8 cellular contexts compared by ENCODE assay signal in the genomic region with DNA sequence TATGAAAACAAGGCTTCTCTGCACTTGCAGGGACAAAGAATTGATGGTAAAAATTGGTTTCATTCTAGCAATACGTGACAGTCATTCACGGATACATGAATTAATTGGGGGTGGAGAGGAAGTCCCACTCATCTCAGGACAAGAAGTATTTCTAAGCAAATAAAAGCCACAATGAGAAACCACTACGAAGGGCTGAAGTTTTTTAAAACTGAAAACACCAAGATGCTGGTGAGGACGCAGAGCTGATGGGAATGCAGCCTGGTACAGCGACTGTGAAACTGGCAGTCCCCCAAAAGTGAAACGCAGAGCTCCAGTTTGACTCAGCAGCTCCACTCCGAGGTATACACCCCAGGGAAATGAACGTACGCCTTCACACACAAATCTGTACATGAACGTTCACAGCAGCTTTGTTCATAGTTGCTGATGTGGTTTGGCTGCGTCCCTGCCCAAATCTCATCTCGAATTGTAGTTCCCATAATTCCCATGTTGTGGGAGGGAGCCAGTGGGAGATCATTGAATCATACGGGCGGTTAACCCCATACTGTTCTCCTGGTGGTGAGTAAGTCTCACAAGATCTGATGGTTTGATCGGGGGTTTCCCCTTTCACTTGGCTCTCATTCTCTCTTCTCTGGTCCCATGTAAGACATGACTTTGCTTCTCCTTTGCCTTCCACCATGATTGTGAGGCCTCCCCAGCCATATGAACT.
DNase-seq lines count a peak whose midpoint lies in the region; ATAC-seq, FAIRE-seq and TF ChIP-seq lines count a peak whose summit lies in the region.

No MANE protein-coding gene starts in this region.

- FAIRE-seq in HepG2 (lab: Jason Lieb, UNC): no peak

- H3K36me3 ChIP-seq in OCI-LY7 (ENCODE audit: insufficient read depth, low read length) (no peaks in the 10 kb centered on the region), HepG2 (replicated peaks in 1 of 2; ENCODE audit: control insufficient read depth in 1 of 2, insufficient read depth in 2 of 2, low read length in 2 of 2) (no peaks in the 10 kb centered on the region), prostate gland (no peaks in the 10 kb centered on the region), hepatocyte (replicated peaks; ENCODE audit: insufficient read depth, low read depth) (no peaks in the 10 kb centered on the region)

- H2AFZ ChIP-seq in OCI-LY7 (ENCODE audit: low read length): peak overlapping the region; percentile 20; the same call in 1 of the 2 replicates
- H2AFZ ChIP-seq in HepG2 (ENCODE audit: low read length): no peak overlapping the region
- H2AFZ ChIP-seq in hepatocyte: no peak overlapping the region

- H3K27me3 ChIP-seq in HepG2 (ENCODE audit: control insufficient read depth in 1 of 2, insufficient read depth in 2 of 2, low read length in 2 of 2): no peaks in the 10 kb centered on the region
- H3K27me3 ChIP-seq in prostate gland (replicated peaks; ENCODE audit: insufficient read depth): no peaks in the 10 kb centered on the region
- H3K27me3 ChIP-seq in hepatocyte: no peaks in the 10 kb centered on the region

- BruUV-seq in OCI-LY7 (replicated peaks; lab: Mats Ljungman, UMichigan): no TSS peak
- no TSS peak for BruUV-seq in HepG2 (replicated peaks; lab: Mats Ljungman, UMichigan)

- H3K4me1 ChIP-seq in OCI-LY7 (ENCODE audit: insufficient read depth, low read length, poor library complexity, severe bottlenecking) (peaks cover 47% of the 10 kb centered on the region), HepG2 (ENCODE audit: insufficient read depth, low read length) (peaks cover 84% of the 10 kb centered on the region), prostate gland (replicated peaks) (peaks cover 4% of the 10 kb centered on the region), hepatocyte (ENCODE audit: insufficient read depth) (peaks cover 7% of the 10 kb centered on the region)

- H3K79me2 ChIP-seq in OCI-LY7 (ENCODE audit: insufficient read depth, low read depth, low read length): no peaks in the 10 kb centered on the region
- no peaks in the 10 kb centered on the region for H3K79me2 ChIP-seq in HepG2 (ENCODE audit: insufficient read depth, low read length)
- H3K79me2 ChIP-seq in hepatocyte: no peaks in the 10 kb centered on the region

- 62% methylated on average over 14 of the region's 15 CpGs for WGBS in HepG2 (ENCODE audit: low lambda C conversion rate)
- WGBS in prostate gland: 28% methylated on average over 15 of the region's 15 CpGs
- 91% methylated on average over 15 of the region's 15 CpGs for WGBS in hepatocyte (ENCODE audit: low lambda C conversion rate, missing lambda C conversion rate)

- DNase-seq in OCI-LY7 (ENCODE audit: low spot score) (peak; percentile 45), amniotic epithelial cell (ENCODE audit: low read depth) (peak; percentile 98), HepG2 (ENCODE audit: low spot score) (no peak), prostate gland (ENCODE audit: low spot score) (no peak), hepatocyte (ENCODE audit: low spot score) (no peak)
- peak; percentile 60 for DNase-seq in stimulated activated CD8-positive, alpha-beta memory T cell treated with anti-CD3 and anti-CD28 coated beads, Interleukin-4, amount 100 ng/mL, for 24 hours (ENCODE audit: low read depth)

- H3K27ac ChIP-seq in OCI-LY7 (ENCODE audit: low read depth, low read length, poor library complexity, severe bottlenecking): no peak overlapping the region
- H3K27ac ChIP-seq in HepG2 (ENCODE audit: extremely low read length, insufficient read depth, low read length): no peak overlapping the region
- peak overlapping the region in 1 of 2 donors; percentile 22 for H3K27ac ChIP-seq in prostate gland
- H3K27ac ChIP-seq in hepatocyte: no peak overlapping the region

- H3K9me3 ChIP-seq in OCI-LY7 (ENCODE audit: low read length) (no peaks in the 10 kb centered on the region), HepG2 (ENCODE audit: low read length) (no peaks in the 10 kb centered on the region), prostate gland (no peaks in the 10 kb centered on the region), hepatocyte (ENCODE audit: low read depth) (no peaks in the 10 kb centered on the region)

- TF ChIP-seq POLR2A in GM18526 (IDR thresholded peaks at IDR 0.05; ENCODE audit: extremely low read depth, insufficient read length) (peak; percentile 24), HepG2 (IDR thresholded peaks at IDR 0.05; ENCODE audit: insufficient read depth in 1 of 2, low read depth in 2 of 2, low read length in 2 of 2) (no peak), prostate gland (IDR thresholded peaks at IDR 0.05) (no peak)

- intact Hi-C loops in OCI-LY7 (cut with micrococcal nuclease; ENCODE audit: unreplicated experiment): loop anchor here (5.0 kb wide), 1 partner anchor 452 kb away; no protein-coding TSS in a partner anchor
- intact Hi-C loops in HepG2 (cut with micrococcal nuclease; ENCODE audit: unreplicated experiment): loop anchor here (5.0 to 10.0 kb wide), 6 partner anchors 48 to 737 kb away; a partner anchor contains a TSS
- intact Hi-C loops in prostate gland (cut with DNase I): loop anchor here (10.0 kb wide), 1 partner anchor 130 kb away; no protein-coding TSS in a partner anchor

- CTCF ChIA-PET in OCI-LY7 (lab: Charles Lee; ENCODE audit: unreplicated experiment) (no interaction called here), HepG2 (lab: Yijun Ruan, JAX; ENCODE audit: low intra/inter-chr PET ratio, low total read pairs) (no interaction called here)

- H3K9ac ChIP-seq in HepG2 (ENCODE audit: insufficient read depth, low read depth, low read length): no peak overlapping the region

- POLR2A ChIA-PET in OCI-LY7 (lab: Charles Lee) (interaction anchor here (0.7 to 1.0 kb wide), 2 partner anchors 12 to 386 kb away, joined by 3 read pairs; no protein-coding TSS in a partner anchor), HepG2 (lab: Yijun Ruan, JAX) (interaction anchor here (0.7 kb wide), 1 partner anchor 88 kb away, joined by 3 read pairs; no protein-coding TSS in a partner anchor)

- peak overlapping the region; percentile 7 for H3K4me3 ChIP-seq in OCI-LY7 (ENCODE audit: low read depth, low read length, poor library complexity, severe bottlenecking)
- peak overlapping the region in 1 of 3 experiments; percentile 11; a peak in 2 of 6 replicates for H3K4me3 ChIP-seq in HepG2 (replicated peaks in 1 of 3; ENCODE audit: insufficient read depth in 1 of 3, low read depth in 2 of 3, low read length in 3 of 3)
- no peak overlapping the region for H3K4me3 ChIP-seq in prostate gland
- no peak overlapping the region for H3K4me3 ChIP-seq in hepatocyte

- H3K9me2 ChIP-seq in OCI-LY7 (ENCODE audit: insufficient read depth, low read length) (no peaks in the 10 kb centered on the region), hepatocyte (replicated peaks; ENCODE audit: insufficient read depth) (no peaks in the 10 kb centered on the region)

- no peak for TF ChIP-seq RAD21 in HepG2 (CRISPR knock-in tag; IDR thresholded peaks at IDR 0.05)

- no peaks in the 10 kb centered on the region for H4K20me1 ChIP-seq in OCI-LY7 (ENCODE audit: insufficient read depth, low read length)
- no peaks in the 10 kb centered on the region for H4K20me1 ChIP-seq in HepG2 (ENCODE audit: insufficient read depth, low read length)
- no peaks in the 10 kb centered on the region for H4K20me1 ChIP-seq in hepatocyte (ENCODE audit: insufficient read depth, poor library complexity, severe bottlenecking)

- ATAC-seq in HG02852 (IDR thresholded peaks at IDR 0.05; ENCODE audit: unreplicated experiment): peak; percentile 77
- no peak for ATAC-seq in HepG2

- TF ChIP-seq EP300 in HepG2 (IDR thresholded peaks at IDR 0.05; ENCODE audit: low read depth in 2 of 2, low read length in 2 of 2) (no peak), HepG2 (CRISPR knock-in tag; IDR thresholded peaks at IDR 0.05; ENCODE audit: borderline replicate concordance) (no peak)

- H3K4me2 ChIP-seq in OCI-LY7 (ENCODE audit: low read length) (peak overlapping the region; percentile 46), HepG2 (ENCODE audit: low read depth, low read length) (peak overlapping the region; percentile 56), hepatocyte (no peak overlapping the region)

- TF ChIP-seq CTCF in OCI-LY7 (conservative IDR thresholded peaks at IDR 0.05; ENCODE audit: low read length) (0 out of 2 replicates have a peak, but pooled peaks have one; percentile 11), HepG2 (CRISPR knock-in tag; IDR thresholded peaks at IDR 0.05) (no peak), prostate gland (IDR thresholded peaks at IDR 0.05) (no peak), hepatocyte (IDR thresholded peaks at IDR 0.05; ENCODE audit: poor library complexity) (no peak)

- in situ Hi-C loops in HepG2 (cut with HindIII; ENCODE audit: extremely low pct_ligation_motif_present, low pct_unique_long_range_greater_than_20kb): loop anchor here (10.0 kb wide), 1 partner anchor 730 kb away; no protein-coding TSS in a partner anchor

TF ChIP-seq in HepG2, 621 proteins besides CTCF, POLR2A, EP300 and RAD21 (continues in another document):
- TF ChIP-seq, protein P1, sequence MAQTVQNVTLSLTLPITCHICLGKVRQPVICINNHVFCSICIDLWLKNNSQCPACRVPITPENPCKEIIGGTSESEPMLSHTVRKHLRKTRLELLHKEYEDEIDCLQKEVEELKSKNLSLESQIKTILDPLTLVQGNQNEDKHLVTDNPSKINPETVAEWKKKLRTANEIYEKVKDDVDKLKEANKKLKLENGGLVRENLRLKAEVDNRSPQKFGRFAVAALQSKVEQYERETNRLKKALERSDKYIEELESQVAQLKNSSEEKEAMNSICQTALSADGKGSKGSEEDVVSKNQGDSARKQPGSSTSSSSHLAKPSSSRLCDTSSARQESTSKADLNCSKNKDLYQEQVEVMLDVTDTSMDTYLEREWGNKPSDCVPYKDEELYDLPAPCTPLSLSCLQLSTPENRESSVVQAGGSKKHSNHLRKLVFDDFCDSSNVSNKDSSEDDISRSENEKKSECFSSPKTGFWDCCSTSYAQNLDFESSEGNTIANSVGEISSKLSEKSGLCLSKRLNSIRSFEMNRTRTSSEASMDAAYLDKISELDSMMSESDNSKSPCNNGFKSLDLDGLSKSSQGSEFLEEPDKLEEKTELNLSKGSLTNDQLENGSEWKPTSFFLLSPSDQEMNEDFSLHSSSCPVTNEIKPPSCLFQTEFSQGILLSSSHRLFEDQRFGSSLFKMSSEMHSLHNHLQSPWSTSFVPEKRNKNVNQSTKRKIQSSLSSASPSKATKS (CRISPR knock-in tag; IDR thresholded peaks at IDR 0.05): no peak
- TF ChIP-seq REPIN1 (CRISPR knock-in tag; IDR thresholded peaks at IDR 0.05; ENCODE audit: borderline replicate concordance, low read depth) (no peak), BHLHE40 (IDR thresholded peaks at IDR 0.05; ENCODE audit: low read length) (no peak), ZNF138 (CRISPR knock-in tag; IDR thresholded peaks at IDR 0.05; ENCODE audit: low read depth) (no peak), THYN1 (CRISPR knock-in tag; IDR thresholded peaks at IDR 0.05; ENCODE audit: borderline replicate concordance, low read depth) (no peak)
- TF ChIP-seq, protein P2, sequence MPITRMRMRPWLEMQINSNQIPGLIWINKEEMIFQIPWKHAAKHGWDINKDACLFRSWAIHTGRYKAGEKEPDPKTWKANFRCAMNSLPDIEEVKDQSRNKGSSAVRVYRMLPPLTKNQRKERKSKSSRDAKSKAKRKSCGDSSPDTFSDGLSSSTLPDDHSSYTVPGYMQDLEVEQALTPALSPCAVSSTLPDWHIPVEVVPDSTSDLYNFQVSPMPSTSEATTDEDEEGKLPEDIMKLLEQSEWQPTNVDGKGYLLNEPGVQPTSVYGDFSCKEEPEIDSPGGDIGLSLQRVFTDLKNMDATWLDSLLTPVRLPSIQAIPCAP (CRISPR knock-in tag; IDR thresholded peaks at IDR 0.05; ENCODE audit: low read depth): no peak

Comparison
In these comparisons a context has a peak if more than half of its experiments do, and no peak if none do; other contexts are left out.
1. DNase-seq: peak in OCI-LY7 (single experiment), amniotic epithelial cell (single experiment) and stimulated activated CD8-positive, alpha-beta memory T cell treated with anti-CD3 and anti-CD28 coated beads, Interleukin-4, amount 100 ng/mL, for 24 hours (single experiment); none in HepG2 (single experiment), prostate gland (single experiment) and hepatocyte (single experiment).